ENCODE assay signal across 8 cellular contexts in the genomic region with DNA sequence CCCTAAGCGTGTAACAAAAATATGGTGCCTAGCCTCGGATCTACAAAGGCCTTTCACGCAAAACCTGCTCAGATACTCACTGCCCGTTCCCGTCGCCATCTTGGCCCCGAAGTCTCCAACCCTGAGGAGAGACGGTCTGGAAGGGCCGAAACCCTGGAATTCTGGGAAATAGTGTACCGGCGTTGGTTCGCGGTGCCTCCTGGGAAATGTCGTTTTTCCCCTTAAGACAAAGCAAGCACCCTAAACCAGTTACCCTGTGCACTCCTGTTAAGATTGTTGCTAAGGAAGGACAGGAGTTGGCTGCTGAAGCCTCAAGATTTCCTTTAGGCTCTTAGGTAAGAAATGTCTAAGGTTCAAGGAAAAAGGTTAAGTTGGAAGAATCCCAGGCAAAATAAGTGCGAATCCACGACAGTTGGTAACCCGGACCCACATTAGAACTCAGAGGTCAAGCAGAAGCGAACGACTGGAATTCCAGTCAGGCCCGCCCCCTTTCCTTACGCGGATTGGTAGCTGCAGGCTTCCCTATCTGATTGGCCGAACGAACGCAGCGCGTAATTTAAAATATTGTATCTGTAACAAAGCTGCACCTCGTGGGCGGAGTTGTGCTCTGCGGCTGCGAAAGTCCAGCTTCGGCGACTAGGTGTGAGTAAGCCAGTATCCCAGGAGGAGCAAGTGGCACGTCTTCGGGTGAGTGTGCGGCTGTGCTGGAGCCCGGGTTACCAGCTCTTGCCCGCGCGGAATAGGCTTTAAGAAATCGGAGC. TPM values are rescaled to one million over a fixed set of nuclear protein-coding genes. Genes with fewer than 3 reads are reported as not detected.
DNase-seq lines count a peak whose midpoint lies in the region; ATAC-seq and TF ChIP-seq lines count a peak whose summit lies in the region.

Gene BRD8 (minus strand): TSS at position 115 of the 761 bp plus-strand sequence. CDS start 16 bp downstream, at position 99.
Gene KIF20A (plus strand): TSS at position 597 of the 761 bp plus-strand sequence. CDS start 569 bp downstream, outside the sequence.

- H3K27ac ChIP-seq in angular gyrus (ENCODE audit: low read depth, low read length) (peak within 1 kb of the TSS; percentile 93), prostate gland (peak within 1 kb of the TSS; percentile 85 to 90), urinary bladder (ENCODE audit: low read depth) (peak within 1 kb of the TSS; percentile 75)

- intact Hi-C loops in T-helper 1 cell treated with Interleukin-12 subunit alpha and Interleukin-12 subunit beta and Interleukin-4 antibody, amounts not matched to agents 30 ng/mL and 1 ng/mL, for 36 hours (cut with micrococcal nuclease): loop anchor here (1.0 to 10.0 kb wide), 17 partner anchors 35 to 1224 kb away; partner anchors contain the start of genes CDC23, CDC25C, CTNNA1 and ETF1
- intact Hi-C loops in left ventricle myocardium superior (cut with micrococcal nuclease) (no loop called here), prostate gland (cut with DNase I) (no loop called here)

- no peaks in the 10 kb centered on the region for H3K27me3 ChIP-seq in prostate gland (replicated peaks; ENCODE audit: insufficient read depth)

- H3K36me3 ChIP-seq in prostate gland (no peaks in the 10 kb centered on the region), urinary bladder (ENCODE audit: insufficient read depth) (no peaks in the 10 kb centered on the region)

- H3K4me1 ChIP-seq in prostate gland (replicated peaks) (peaks cover 10% of the 10 kb centered on the region), urinary bladder (ENCODE audit: insufficient read depth) (peaks cover 2% of the 10 kb centered on the region)

- H3K9me3 ChIP-seq in prostate gland: no peaks in the 10 kb centered on the region

- DNase-seq in NCI-H1694 (lab: John Stamatoyannopoulos, UW): peak; percentile 95
- DNase-seq in left ventricle myocardium superior: peak; percentile 94
- DNase-seq in prostate gland (ENCODE audit: low spot score): peak; percentile 95

- TF ChIP-seq POLR2A in prostate gland (IDR thresholded peaks at IDR 0.05): peak; percentile 28

- TF ChIP-seq CTCF in prostate gland (IDR thresholded peaks at IDR 0.05): no peak

- peak; percentile 68 for ATAC-seq in GM18499 (IDR thresholded peaks at IDR 0.05; ENCODE audit: insufficient read depth, unreplicated experiment)
- ATAC-seq in HG02885 (IDR thresholded peaks at IDR 0.05; ENCODE audit: poor library complexity, unreplicated experiment): peak; percentile 85
- peak; percentile 97 for ATAC-seq in left ventricle myocardium superior

- H3K4me3 ChIP-seq in prostate gland (peak within 1 kb of the TSS; percentile 64 to 65), urinary bladder (ENCODE audit: low read depth, low read length) (peak within 1 kb of the TSS; percentile 78)

- under 1% methylated on average over 41 of the region's 41 CpGs for WGBS in prostate gland
- under 1% methylated on average over 41 of the region's 41 CpGs for WGBS in urinary bladder

RNA-seq across cellular contexts. Expression of gene BRD8, which starts in this region (rescaled TPM):
- 53.6 and 62.5 TPM in 2 replicates for total RNA-seq in T-helper 1 cell treated with Interleukin-12 subunit alpha and Interleukin-12 subunit beta and Interleukin-4 antibody, amounts not matched to agents 30 ng/mL and 1 ng/mL, for 36 hours
- total RNA-seq in left ventricle myocardium superior (29.4 TPM), prostate gland (10 to 100 TPM; 47.1 to 75.5 TPM), urinary bladder (45.8 TPM)
- 33.9 TPM for polyA plus RNA-seq in urinary bladder

RNA-seq across cellular contexts. Expression of gene KIF20A, which starts in this region (rescaled TPM):
- 30.2 and 33.3 TPM in 2 replicates for total RNA-seq in T-helper 1 cell treated with Interleukin-12 subunit alpha and Interleukin-12 subunit beta and Interleukin-4 antibody, amounts not matched to agents 30 ng/mL and 1 ng/mL, for 36 hours
- 0.59 TPM for total RNA-seq in left ventricle myocardium superior
- 1 to 10 TPM in 1 of 2 donors, under 1 TPM in 1; 0.77 to 8.0 TPM for total RNA-seq in prostate gland
- total RNA-seq in urinary bladder: 25.4 TPM
- 0.43 TPM for polyA plus RNA-seq in urinary bladder

Comparison
In these comparisons a context has a peak if more than half of its experiments do, and no peak if none do; other contexts are left out.
1. Peak in every context shown above with its lines: DNase-seq, ATAC-seq, H3K4me3 ChIP-seq and H3K27ac ChIP-seq.